14 cellular contexts compared by ENCODE assay signal in the genomic region with DNA sequence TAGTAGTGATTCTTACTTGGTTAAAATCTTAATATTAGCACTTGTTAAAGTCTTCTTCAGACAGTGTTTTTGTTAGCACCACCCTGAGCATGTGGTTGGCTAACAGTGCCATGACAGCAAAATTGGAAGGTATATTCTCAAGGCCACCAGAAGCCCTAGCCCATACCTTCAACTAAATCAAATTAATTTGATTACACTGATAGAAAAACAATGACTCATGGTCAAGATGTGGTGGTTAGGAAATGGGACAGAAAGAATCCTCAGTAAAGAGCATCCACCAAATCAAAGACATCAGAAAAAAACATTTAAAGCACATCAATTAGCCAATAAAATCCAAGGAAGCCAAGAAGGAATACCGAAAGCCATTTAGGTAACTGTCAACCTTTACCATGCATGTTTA.
"Had no signal": no experiment of that assay in that cellular context is flagged by ENCODE, and none has a peak within 500 bp of the region (broad histone marks: within the 10 kb centered on the region; RNA-seq: fewer than 3 reads in every experiment).

No MANE protein-coding gene starts in this region.

- DNase-seq: activated CD4-positive, alpha-beta T cell treated with anti-CD3 and anti-CD28 coated beads, Interleukin-2, amount 50 U/mL, for 1 hour; activated T-cell treated with anti-CD3 and anti-CD28 coated beads, Interleukin-2, amount 50 U/mL, for 4 hours; dorsolateral prefrontal cortex; islet precursor cell; posterior cingulate gyrus; retina; stimulated activated CD4-positive, alpha-beta T cell treated with anti-CD3 and anti-CD28 coated beads, Interleukin-12 subunit alpha, Interleukin-12 subunit beta, amount 100 ng/mL, for 4 hours; stimulated activated naive B cell treated with anti-CD40 and anti-IgM and Interleukin-4, amounts not matched to agents 10 μg/mL and 1 μg/mL and 100 μg/mL, for 72 hours; substantia nigra; T-helper 9 cell; uterus had no signal

- H3K27ac Mint-ChIP-seq: stimulated activated naive B cell treated with anti-CD40 and anti-IgM and Interleukin-4, amounts not matched to agents 10 μg/mL and 1 μg/mL and 100 μg/mL, for 72 hours had no signal

- H3K27me3 Mint-ChIP-seq: stimulated activated naive B cell treated with anti-CD40 and anti-IgM and Interleukin-4, amounts not matched to agents 10 μg/mL and 1 μg/mL and 100 μg/mL, for 72 hours had no signal

- H3K4me1 ChIP-seq: uterus had no signal

- H3K27ac ChIP-seq: tibial nerve, uterus had no signal

- ATAC-seq: activated CD4-positive, CD25-positive, alpha-beta regulatory T cell treated with anti-CD3 and anti-CD28 coated beads, Interleukin-2, amount 50 U/mL, for 24 hours; activated T-cell treated with anti-CD3 and anti-CD28 coated beads, Interleukin-2, amount 50 U/mL, for 4 hours; stimulated activated naive B cell treated with anti-CD40 and anti-IgM and Interleukin-4, amounts not matched to agents 10 μg/mL and 1 μg/mL and 100 μg/mL, for 72 hours had no signal

- H3K9me3 ChIP-seq: tibial nerve, uterus had no signal

- H3K4me3 ChIP-seq: dorsolateral prefrontal cortex, lung, tibial nerve, uterus had no signal

- H3K36me3 ChIP-seq: uterus had no signal

- H3K4me3 Mint-ChIP-seq: activated T-cell treated with anti-CD3 and anti-CD28 coated beads, Interleukin-2, amount 50 U/mL, for 4 hours; stimulated activated naive B cell treated with anti-CD40 and anti-IgM and Interleukin-4, amounts not matched to agents 10 μg/mL and 1 μg/mL and 100 μg/mL, for 72 hours had no signal

- H3K27me3 ChIP-seq: dorsolateral prefrontal cortex, tibial nerve, uterus had no signal
